ENCODE assay signal across 26 cellular contexts in the genomic region with DNA sequence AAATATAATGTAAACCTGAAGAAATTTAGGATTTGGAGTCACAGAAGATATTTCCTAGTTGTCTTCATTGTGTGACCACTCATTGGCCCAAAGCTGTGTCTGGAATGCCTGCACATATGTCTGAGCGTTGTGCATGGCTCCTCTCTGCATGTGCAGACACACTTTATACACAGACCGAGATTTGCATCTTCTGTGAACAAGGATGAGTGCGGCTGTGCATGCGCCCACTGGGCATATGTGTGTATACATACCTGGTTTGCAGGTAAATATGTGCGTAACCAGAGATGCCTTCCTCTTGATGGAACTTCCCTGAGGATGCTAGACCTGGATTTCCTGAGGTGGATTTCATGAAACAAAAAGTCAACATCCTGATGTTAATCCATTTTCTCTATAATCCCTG.
"Had no signal": no experiment of that assay in that cellular context is flagged by ENCODE, and none has a peak within 500 bp of the region (broad histone marks: within the 10 kb centered on the region; RNA-seq: fewer than 3 reads in every experiment).

No MANE protein-coding gene starts in this region.

- H3K4me3 ChIP-seq: esophagus squamous epithelium, mucosa of descending colon, smooth muscle cell, thyroid gland, upper lobe of left lung had no signal

- H3K27ac ChIP-seq: brain microvascular endothelial cell, esophagus squamous epithelium, thyroid gland, upper lobe of left lung had no signal

- ATAC-seq: left cardiac atrium; left ventricle myocardium superior; mucosa of descending colon; natural killer cell treated with Interleukin-12 subunit alpha and Interleukin-12 subunit beta and Interleukin-15 and Interleukin-18, amount 100 ng/mL, for 72 hours; stimulated activated memory B cell treated with anti-CD40 and anti-IgM and Interleukin-4, amounts not matched to agents 10 μg/mL and 1 μg/mL and 100 μg/mL, for 72 hours; stimulated activated naive CD8-positive, alpha-beta T cell treated with anti-CD3 and anti-CD28 coated beads, Interleukin-15, amount 100 ng/mL, for 72 hours had no signal

- H3K27me3 Mint-ChIP-seq: activated naive CD8-positive, alpha-beta T cell treated with anti-CD3 and anti-CD28 coated beads for 36 hours; dendritic cell treated with granulocyte-macrophage colony-stimulating factor and Interleukin-4, amounts not matched to agents 40 ng/mL and 50 ng/mL, for 4 days; natural killer cell treated with Interleukin-12 subunit alpha and Interleukin-12 subunit beta and Interleukin-15 and Interleukin-18, amount 100 ng/mL, for 72 hours; progenitor cell of endocrine pancreas; stimulated activated memory B cell treated with anti-CD40 and anti-IgM and Interleukin-4, amounts not matched to agents 10 μg/mL and 1 μg/mL and 100 μg/mL, for 72 hours; stimulated activated naive CD8-positive, alpha-beta T cell treated with anti-CD3 and anti-CD28 coated beads, Interleukin-15, amount 100 ng/mL, for 72 hours had no signal

- H3K27ac Mint-ChIP-seq: activated naive CD4-positive, alpha-beta T cell treated with anti-CD3 and anti-CD28 coated beads for 36 hours; activated naive CD8-positive, alpha-beta T cell treated with anti-CD3 and anti-CD28 coated beads for 36 hours; dendritic cell treated with granulocyte-macrophage colony-stimulating factor and Interleukin-4, amounts not matched to agents 40 ng/mL and 50 ng/mL, for 4 days; natural killer cell treated with Interleukin-12 subunit alpha and Interleukin-12 subunit beta and Interleukin-15 and Interleukin-18, amount 100 ng/mL, for 72 hours; progenitor cell of endocrine pancreas; stimulated activated memory B cell treated with anti-CD40 and anti-IgM and Interleukin-4, amounts not matched to agents 10 μg/mL and 1 μg/mL and 100 μg/mL, for 72 hours; stimulated activated naive CD8-positive, alpha-beta T cell treated with anti-CD3 and anti-CD28 coated beads, Interleukin-15, amount 100 ng/mL, for 72 hours; T-helper 2 cell treated with Interferon-gamma antibody and Interleukin-4, amounts not matched to agents 5 μg/mL and 100 μg/mL, for 36 hours had no signal

- H3K9me3 ChIP-seq: esophagus squamous epithelium, mucosa of descending colon, thyroid gland, upper lobe of left lung had no signal

- DNase-seq: activated CD4-positive, alpha-beta T cell treated with anti-CD3 and anti-CD28 coated beads for 48 hours; activated CD4-positive, alpha-beta T cell treated with anti-CD3 and anti-CD28 coated beads, Interleukin-2, amount 50 U/mL, for 48 hours; activated CD4-positive, CD25-positive, alpha-beta regulatory T cell; activated effector memory CD4-positive, alpha-beta T cell treated with anti-CD3 and anti-CD28 coated beads, Interleukin-2, amount 50 U/mL, for 16 hours; activated naive CD4-positive, alpha-beta T cell treated with anti-CD3 and anti-CD28 coated beads for 36 hours; activated naive CD8-positive, alpha-beta T cell treated with anti-CD3 and anti-CD28 coated beads for 36 hours; amniotic stem cell; brain microvascular endothelial cell; esophagus squamous epithelium; glutamatergic neuron; left cardiac atrium; left ventricle myocardium superior; mucosa of descending colon; stimulated activated CD4-positive, alpha-beta T cell treated with anti-CD3 and anti-CD28 coated beads, Interleukin-1b, Interleukin-23, amount 100 ng/mL, for 48 hours; stimulated activated CD4-positive, alpha-beta T cell treated with anti-CD3 and anti-CD28 coated beads, Interleukin-4, amount 100 ng/mL, for 4 hours; stimulated activated naive CD8-positive, alpha-beta T cell treated with anti-CD3 and anti-CD28 coated beads, Interleukin-15, amount 100 ng/mL, for 72 hours; substantia nigra; T-helper 1 cell; thyroid gland; upper lobe of left lung had no signal

- H3K36me3 Mint-ChIP-seq: activated naive CD8-positive, alpha-beta T cell treated with anti-CD3 and anti-CD28 coated beads for 36 hours; natural killer cell treated with Interleukin-12 subunit alpha and Interleukin-12 subunit beta and Interleukin-15 and Interleukin-18, amount 100 ng/mL, for 72 hours had no signal

- H3K9me3 Mint-ChIP-seq: activated naive CD4-positive, alpha-beta T cell treated with anti-CD3 and anti-CD28 coated beads for 36 hours; activated naive CD8-positive, alpha-beta T cell treated with anti-CD3 and anti-CD28 coated beads for 36 hours; dendritic cell treated with granulocyte-macrophage colony-stimulating factor and Interleukin-4, amounts not matched to agents 40 ng/mL and 50 ng/mL, for 4 days; natural killer cell treated with Interleukin-12 subunit alpha and Interleukin-12 subunit beta and Interleukin-15 and Interleukin-18, amount 100 ng/mL, for 72 hours; stimulated activated memory B cell treated with anti-CD40 and anti-IgM and Interleukin-4, amounts not matched to agents 10 μg/mL and 1 μg/mL and 100 μg/mL, for 72 hours; stimulated activated naive CD8-positive, alpha-beta T cell treated with anti-CD3 and anti-CD28 coated beads, Interleukin-15, amount 100 ng/mL, for 72 hours; T-helper 2 cell treated with Interferon-gamma antibody and Interleukin-4, amounts not matched to agents 5 μg/mL and 100 μg/mL, for 36 hours had no signal

- H3K4me3 Mint-ChIP-seq: activated naive CD4-positive, alpha-beta T cell treated with anti-CD3 and anti-CD28 coated beads for 36 hours; activated naive CD8-positive, alpha-beta T cell treated with anti-CD3 and anti-CD28 coated beads for 36 hours; dendritic cell treated with granulocyte-macrophage colony-stimulating factor and Interleukin-4, amounts not matched to agents 40 ng/mL and 50 ng/mL, for 4 days; natural killer cell treated with Interleukin-12 subunit alpha and Interleukin-12 subunit beta and Interleukin-15 and Interleukin-18, amount 100 ng/mL, for 72 hours; stimulated activated memory B cell treated with anti-CD40 and anti-IgM and Interleukin-4, amounts not matched to agents 10 μg/mL and 1 μg/mL and 100 μg/mL, for 72 hours; stimulated activated naive CD8-positive, alpha-beta T cell treated with anti-CD3 and anti-CD28 coated beads, Interleukin-15, amount 100 ng/mL, for 72 hours; T-helper 2 cell treated with Interferon-gamma antibody and Interleukin-4, amounts not matched to agents 5 μg/mL and 100 μg/mL, for 36 hours had no signal

- H3K27me3 ChIP-seq: brain microvascular endothelial cell, esophagus squamous epithelium, thyroid gland, upper lobe of left lung had no signal

- H3K36me3 ChIP-seq: brain microvascular endothelial cell, esophagus squamous epithelium, thyroid gland, upper lobe of left lung had no signal
